In genomic region chr2:176001281-176001902, GRCh38 we compare ENCODE assay signal across 8 cellular contexts. TPM values are rescaled to one million over a fixed set of nuclear protein-coding genes. Genes with fewer than 3 reads are reported as not detected.
A peak's percentile ranks its signal among the peaks of the same experiment; 100 is the strongest.
DNase-seq lines count a peak whose midpoint lies in the region; ATAC-seq and TF ChIP-seq lines count a peak whose summit lies in the region.

No MANE protein-coding gene starts in this region.

- DNase-seq in activated CD8-positive, alpha-beta memory T cell treated with anti-CD3 and anti-CD28 coated beads for 48 hours (ENCODE audit: low read depth in 2 of 3, low spot score in 2 of 3) = peak; percentile 11 to 36 (median 31)
- DNase-seq in activated CD8-positive, alpha-beta memory T cell treated with anti-CD3 and anti-CD28 coated beads for 24 hours = no peak
- DNase-seq in NCI-H1930 (lab: John Stamatoyannopoulos, UW) (peak; percentile 11 to 17), dermis blood vessel endothelial cell (peak; percentile 62), lower lobe of right lung (peak; percentile 71)
- DNase-seq in stimulated activated CD4-positive, alpha-beta T cell treated with anti-CD3 and anti-CD28 coated beads, TNF-alpha, amount 100 ng/mL, for 48 hours (ENCODE audit: low read depth in 3 of 3) = peak in 2 of 3 donors; percentile 26 to 54

- H3K4me3 ChIP-seq in lower lobe of right lung = peak overlapping the region; percentile 84

- peak; percentile 48 for ATAC-seq in HG02943 (IDR thresholded peaks at IDR 0.05; ENCODE audit: low read depth, unreplicated experiment)
- peak; percentile 39 to 42 for ATAC-seq in activated CD4-positive, CD25-positive, alpha-beta regulatory T cell treated with anti-CD3 and anti-CD28 coated beads, Interleukin-2, amount 50 U/mL, for 24 hours
- peak; percentile 72 to 73 for ATAC-seq in lower lobe of right lung

- peak overlapping the region; percentile 84 for H3K27ac ChIP-seq in lower lobe of right lung

- no peak for TF ChIP-seq CTCF in lower lobe of right lung (IDR thresholded peaks at IDR 0.05)

- H3K27me3 ChIP-seq in lower lobe of right lung (ENCODE audit: low read depth) = no peaks in the 10 kb centered on the region

- no peaks in the 10 kb centered on the region for H3K36me3 ChIP-seq in lower lobe of right lung

- intact Hi-C loops in lower lobe of right lung (cut with DNase I) = no loop called here

- H3K4me1 ChIP-seq in lower lobe of right lung = peaks cover 10% of the 10 kb centered on the region

- no peaks in the 10 kb centered on the region for H3K9me3 ChIP-seq in lower lobe of right lung

RNA-seq across cellular contexts. Expression of gene LNPK, which starts 0.7 kb away (rescaled TPM):
- total RNA-seq in dermis blood vessel endothelial cell (8.0 and 10.5 TPM in 2 replicates), lower lobe of right lung (32.3 TPM)
